14 cellular contexts compared by ENCODE assay signal in the genomic region with DNA sequence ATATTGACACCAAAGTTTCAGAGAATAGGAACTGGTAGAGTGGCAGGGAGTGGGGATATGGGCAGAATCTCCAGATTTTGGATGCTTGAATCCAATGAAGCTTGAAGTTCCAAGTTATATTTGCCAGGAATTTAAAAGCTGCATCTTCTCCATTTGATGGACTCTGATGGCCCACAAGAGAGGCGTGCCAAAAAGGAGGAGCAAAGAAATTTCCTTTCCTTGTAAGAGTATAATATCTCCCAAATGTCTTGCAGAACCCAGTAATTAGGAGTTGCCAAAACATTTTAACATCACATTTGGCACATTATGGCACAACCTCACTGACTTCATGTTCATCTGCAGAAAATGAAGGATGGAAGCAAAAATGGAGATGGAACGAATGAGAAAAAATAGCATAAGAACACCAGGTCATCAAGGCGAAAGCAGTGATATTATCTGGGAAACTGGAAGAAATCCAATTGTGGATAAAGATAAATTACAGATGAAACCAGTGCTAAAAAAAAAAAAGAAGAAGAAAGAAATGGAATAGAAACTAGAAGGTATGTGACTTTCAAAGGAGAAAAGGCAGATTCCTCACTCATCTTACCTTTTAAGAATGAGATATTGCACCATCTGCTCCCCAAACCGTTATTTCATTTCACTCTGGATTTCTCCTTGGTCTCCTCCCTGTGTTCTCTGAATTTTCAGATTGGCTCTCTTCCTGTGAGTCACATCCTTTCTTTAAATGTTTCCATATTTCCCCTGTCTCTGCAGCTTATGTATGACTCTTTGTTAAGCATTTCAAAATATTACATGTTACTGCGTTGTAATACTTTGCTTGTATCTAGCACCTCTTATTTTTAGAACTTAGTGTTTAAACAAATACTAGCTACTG. TPM values are rescaled to one million over a fixed set of nuclear protein-coding genes. Genes with fewer than 3 reads are reported as not detected.
DNase-seq lines count a peak whose midpoint lies in the region; ATAC-seq, FAIRE-seq and TF ChIP-seq lines count a peak whose summit lies in the region.
"Had no signal": no experiment of that assay in that cellular context is flagged by ENCODE, and none has a peak within 500 bp of the region (broad histone marks: within the 10 kb centered on the region; RNA-seq: fewer than 3 reads in every experiment).

No MANE protein-coding gene starts in this region.

- ATAC-seq in sciatic nerve = peak; percentile 48
- no peak for ATAC-seq in GM21737 (IDR thresholded peaks at IDR 0.05; ENCODE audit: unreplicated experiment)
- ATAC-seq: mucosa of descending colon had no signal

- H3K9me3 ChIP-seq in endothelial cell of umbilical vein (replicated peaks; ENCODE audit: control insufficient read depth, insufficient read depth, low read length) = no peaks in the 10 kb centered on the region
- H3K9me3 ChIP-seq: mucosa of descending colon, right atrium auricular region, uterus had no signal

- intact Hi-C loops in endothelial cell of umbilical vein (cut with micrococcal nuclease) = loop anchor here (1.0 kb wide), 3 partner anchors 11 to 45 kb away; no protein-coding TSS in a partner anchor
- intact Hi-C loops in sciatic nerve (cut with DNase I) = no loop called here

- peaks cover 21% of the 10 kb centered on the region for H3K4me1 ChIP-seq in endothelial cell of umbilical vein (ENCODE audit: control insufficient read depth, extremely low read depth, insufficient read depth, low read length)
- H3K4me1 ChIP-seq: right atrium auricular region, uterus had no signal

- CTCF ChIA-PET in endothelial cell of umbilical vein (lab: Charles Lee) = interaction anchor here (3.1 kb wide), 1 partner anchor 12 kb away, joined by 11 read pairs; no protein-coding TSS in a partner anchor
- CTCF ChIA-PET in HEK293T (lab: Yijun Ruan, JAX) = no interaction called here

- peak overlapping the region in 2 of 3 experiments; percentile 51 to 67 for H3K4me3 ChIP-seq in endothelial cell of umbilical vein (replicated peaks in 1 of 3; ENCODE audit: insufficient read depth in 1 of 3, low read depth in 1 of 3, low read length in 3 of 3)
- H3K4me3 ChIP-seq: mucosa of descending colon, right atrium auricular region, uterus had no signal

- DNase-seq in GM04503 (ENCODE audit: low read depth) (peak; percentile 88), RCC 7860 (ENCODE audit: low spot score) (peak; percentile 9), endothelial cell of umbilical vein (ENCODE audit: low read depth, low spot score) (peak; percentile 85), sciatic nerve (ENCODE audit: low spot score) (no peak), HEK293T (ENCODE audit: extremely low spot score) (no peak)
- no peak for DNase-seq in activated CD4-positive, CD25-positive, alpha-beta regulatory T cell (lab: John Stamatoyannopoulos, UW)
- no peak for DNase-seq in stimulated activated CD4-positive, alpha-beta T cell treated with anti-CD3 and anti-CD28 coated beads, Interleukin-15, amount 100 ng/mL, for 24 hours
- DNase-seq: mucosa of descending colon, NCI-H774, uterus had no signal

- no peaks in the 10 kb centered on the region for H3K36me3 ChIP-seq in endothelial cell of umbilical vein (ENCODE audit: control insufficient read depth in 2 of 2, extremely low read depth in 1 of 2, insufficient read depth in 2 of 2, low read length in 2 of 2)
- H3K36me3 ChIP-seq: right atrium auricular region, uterus had no signal

- POLR2A ChIA-PET in endothelial cell of umbilical vein (lab: Charles Lee) = interaction anchor here (1.0 kb wide), 2 partner anchors 14 to 17 kb away, joined by 3 to 6 read pairs; partner anchors contain the start of gene FLRT2
- POLR2A ChIA-PET in HEK293T (lab: Yijun Ruan, JAX) = no interaction called here

- no peak for TF ChIP-seq CTCF in endothelial cell of umbilical vein (IDR thresholded peaks at IDR 0.05; ENCODE audit: extremely low read depth in 1 of 2, insufficient read depth in 1 of 2, low read depth in 1 of 2, low read length in 2 of 2)

- BruUV-seq in endothelial cell of umbilical vein (replicated peaks; lab: Mats Ljungman, UMichigan) = TSS peak; percentile 74

- H3K9me1 ChIP-seq in endothelial cell of umbilical vein (replicated peaks; ENCODE audit: control insufficient read depth, extremely low read depth, insufficient read depth, low read length) = no peaks in the 10 kb centered on the region

- dilution Hi-C loops in endothelial cell of umbilical vein (cut with MboI; ENCODE audit: extremely low pct_ligation_motif_present, low sequenced_read_pairs) = no loop called here

- peak overlapping the region; percentile 72 for H2AFZ ChIP-seq in endothelial cell of umbilical vein (ENCODE audit: low read depth, low read length)

- no peaks in the 10 kb centered on the region for H3K27me3 ChIP-seq in endothelial cell of umbilical vein (ENCODE audit: control insufficient read depth in 2 of 2, insufficient read depth in 2 of 2, low read length in 2 of 2)
- H3K27me3 ChIP-seq: right atrium auricular region, uterus had no signal

- FAIRE-seq in RCC 7860 (lab: Jason Lieb, UNC) (no peak), endothelial cell of umbilical vein (lab: Jason Lieb, UNC) (peak; percentile 78)
- FAIRE-seq: D721Med had no signal

- H3K9ac ChIP-seq in endothelial cell of umbilical vein (replicated peaks; ENCODE audit: extremely low read depth, insufficient read depth, low read length) = peak overlapping the region; percentile 66

- TF ChIP-seq POLR2A in endothelial cell of umbilical vein (IDR thresholded peaks at IDR 0.05; ENCODE audit: low read depth, low read length) = peak; percentile 65

- H4K20me1 ChIP-seq in endothelial cell of umbilical vein (replicated peaks; ENCODE audit: control insufficient read depth, extremely low read depth, insufficient read depth, low read length) = no peaks in the 10 kb centered on the region

- peak overlapping the region; percentile 69 for H3K27ac ChIP-seq in endothelial cell of umbilical vein (ENCODE audit: insufficient read depth, low read depth, low read length)
- H3K27ac ChIP-seq: HL-60, right atrium auricular region, uterus had no signal

- peak overlapping the region; percentile 99 for H3K4me2 ChIP-seq in endothelial cell of umbilical vein (ENCODE audit: insufficient read depth, low read length)

- no peaks in the 10 kb centered on the region for H3K79me2 ChIP-seq in endothelial cell of umbilical vein (ENCODE audit: control insufficient read depth, insufficient read depth, low read length)

TF ChIP-seq in endothelial cell of umbilical vein, 7 proteins besides CTCF, POLR2A, EP300 and RAD21:
- TF ChIP-seq MYC (IDR thresholded peaks at IDR 0.05; ENCODE audit: low read depth, low read length) = no peak
- TF ChIP-seq, protein P1, sequence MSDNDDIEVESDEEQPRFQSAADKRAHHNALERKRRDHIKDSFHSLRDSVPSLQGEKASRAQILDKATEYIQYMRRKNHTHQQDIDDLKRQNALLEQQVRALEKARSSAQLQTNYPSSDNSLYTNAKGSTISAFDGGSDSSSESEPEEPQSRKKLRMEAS (IDR thresholded peaks at IDR 0.05; ENCODE audit: insufficient read depth, insufficient read length) = no peak
- peak; percentile 70 for TF ChIP-seq POLR2AphosphoS5 (IDR thresholded peaks at IDR 0.05; ENCODE audit: insufficient read depth, low read depth, low read length)
- no peak for TF ChIP-seq EZH2 (IDR thresholded peaks at IDR 0.05; ENCODE audit: borderline replicate concordance, low read depth, low read length, severe bottlenecking)
- TF ChIP-seq JUN (IDR thresholded peaks at IDR 0.05; ENCODE audit: borderline replicate concordance, insufficient read depth, insufficient read length, low read depth) = peak; percentile 80
- TF ChIP-seq FOS (IDR thresholded peaks at IDR 0.05; ENCODE audit: borderline replicate concordance, insufficient read depth, low read length) = peak; percentile 78
- TF ChIP-seq GATA2 (IDR thresholded peaks at IDR 0.05; ENCODE audit: insufficient read depth, insufficient read length, low read depth, low read length) = peak; percentile 70

TF ChIP-seq in HEK293T, 16 proteins besides CTCF, POLR2A, EP300 and RAD21:
- no peak for TF ChIP-seq FOXA1 (IDR thresholded peaks at IDR 0.05)
- no peak for TF ChIP-seq BHLHE40 (IDR thresholded peaks at IDR 0.05; ENCODE audit: borderline replicate concordance)
- no peak for TF ChIP-seq FOXM1 (IDR thresholded peaks at IDR 0.05; ENCODE audit: borderline replicate concordance)
- TF ChIP-seq L3MBTL2 (conservative IDR thresholded peaks at IDR 0.05) = no peak
- no peak for TF ChIP-seq TARDBP (IDR thresholded peaks at IDR 0.05)
- TF ChIP-seq ARNT (IDR thresholded peaks at IDR 0.05) = no peak

RNA-seq across cellular contexts. Expression of gene FLRT2, which starts 13.5 kb away (rescaled TPM):
- total RNA-seq in endothelial cell of umbilical vein = 125 and 202 TPM in 2 replicates
- polyA plus RNA-seq in endothelial cell of umbilical vein = 229 and 283 TPM in 2 replicates
- 67.4 and 85.5 TPM in 2 replicates for polyA plus RNA-seq in endothelial cell of umbilical vein (2011; cell fraction: cytosol; rRNA removed)
- polyA plus RNA-seq in endothelial cell of umbilical vein (2011; cell fraction: nucleus; rRNA removed) = 707 and 779 TPM in 2 replicates
- polyA plus RNA-seq in endothelial cell of umbilical vein (2012) = 127 and 130 TPM in 2 replicates
- polyA minus RNA-seq in endothelial cell of umbilical vein = 618 and 632 TPM in 2 replicates
- 0.51 TPM for polyA minus RNA-seq in endothelial cell of umbilical vein (2011; cell fraction: cytosol; rRNA and poly(A)+ RNA removed)
- 1,280 and 1,402 TPM in 2 replicates for polyA minus RNA-seq in endothelial cell of umbilical vein (2011; cell fraction: nucleus; rRNA and poly(A)+ RNA removed)
- 205 TPM for total RNA-seq in sciatic nerve

Comparison
In these comparisons a context has a peak if more than half of its experiments do, and no peak if none do; other contexts are left out.
1. DNase-seq: peak in GM04503 (single experiment), RCC 7860 (single experiment) and endothelial cell of umbilical vein (single experiment); none in sciatic nerve (single experiment), HEK293T (single experiment), activated CD4-positive, CD25-positive, alpha-beta regulatory T cell (0 of 4) and stimulated activated CD4-positive, alpha-beta T cell treated with anti-CD3 and anti-CD28 coated beads, Interleukin-15, amount 100 ng/mL, for 24 hours (single experiment).